16 cellular contexts compared by ENCODE assay signal in genomic region chr6:72328775-72329174, GRCh38.
DNase-seq lines count a peak whose midpoint lies in the region; ATAC-seq and TF ChIP-seq lines count a peak whose summit lies in the region.
"Had no signal": no experiment of that assay in that cellular context is flagged by ENCODE, and none has a peak within 500 bp of the region (broad histone marks: within the 10 kb centered on the region; RNA-seq: fewer than 3 reads in every experiment).

No MANE protein-coding gene starts in this region.

- no peak overlapping the region for H3K27ac ChIP-seq in SJCRH30
- H3K27ac ChIP-seq: 22Rv1, BLaER1 had no signal

- H3K4me3 ChIP-seq in astrocyte of the spinal cord (ENCODE audit: low read depth, low read length) (no peak overlapping the region), fibroblast of pulmonary artery (replicated peaks; ENCODE audit: low read depth, low read length) (no peak overlapping the region), SJCRH30 (no peak overlapping the region)
- H3K4me3 ChIP-seq: BLaER1 had no signal

- peak; percentile 10 for DNase-seq in NCI-H82 (lab: John Stamatoyannopoulos, UW)
- no peak for DNase-seq in NCI-H82 treated with DMSO at 0.1 percent for 48 hours (lab: John Stamatoyannopoulos, UW; ENCODE audit: unreplicated experiment)
- peak; percentile 5 for DNase-seq in astrocyte of the spinal cord (ENCODE audit: low read depth, low spot score)
- DNase-seq in fibroblast of pulmonary artery (ENCODE audit: low read depth): peak; percentile 48
- DNase-seq in mesenteric fat pad (ENCODE audit: low spot score): no peak
- no peak for DNase-seq in SJCRH30
- DNase-seq: CD8-positive, alpha-beta T cell; NCI-H1105 treated with DMSO at 0.1 percent for 48 hours; NCI-H187 treated with DMSO at 0.1 percent for 48 hours; NCI-H526 treated with DMSO at 0.1 percent for 48 hours; OCI-M1; SIG-M5 had no signal

- ATAC-seq in GM18870 (IDR thresholded peaks at IDR 0.05; ENCODE audit: unreplicated experiment) (no peak), GM21515 (IDR thresholded peaks at IDR 0.05; ENCODE audit: unreplicated experiment) (no peak)
- ATAC-seq: CD8-positive, alpha-beta T cell had no signal

- no peaks in the 10 kb centered on the region for H3K9me3 ChIP-seq in SJCRH30 (replicated peaks)
- H3K9me3 ChIP-seq: BLaER1 had no signal

- no peaks in the 10 kb centered on the region for H3K4me1 ChIP-seq in SJCRH30
- H3K4me1 ChIP-seq: BLaER1 had no signal

- TF ChIP-seq CTCF in astrocyte of the spinal cord (IDR thresholded peaks at IDR 0.05; ENCODE audit: low read depth, low read length) (no peak), fibroblast of pulmonary artery (IDR thresholded peaks at IDR 0.05; ENCODE audit: low read length, missing control alignments) (no peak)

- no peaks in the 10 kb centered on the region for H3K36me3 ChIP-seq in SJCRH30
- H3K36me3 ChIP-seq: BLaER1 had no signal

- H3K27me3 ChIP-seq in SJCRH30: no peaks in the 10 kb centered on the region
- H3K27me3 ChIP-seq: BLaER1 had no signal

- in situ Hi-C loops in astrocyte of the spinal cord (cut with HindIII; ENCODE audit: low sequenced_read_pairs): no loop called here

Comparison
In these comparisons a context has a peak if more than half of its experiments do, and no peak if none do; other contexts are left out.
1. DNase-seq: peak in NCI-H82 (single experiment), astrocyte of the spinal cord (single experiment) and fibroblast of pulmonary artery (single experiment); none in NCI-H82 treated with DMSO at 0.1 percent for 48 hours (single experiment), mesenteric fat pad (single experiment) and SJCRH30 (0 of 2).